In genomic region chr12:49689236-49689635, GRCh38 we compare ENCODE assay signal across 1 cellular context.
TF ChIP-seq lines count a peak whose summit lies in the region.

No MANE protein-coding gene starts in this region.

TF ChIP-seq in IMR-90, 13 proteins besides CTCF, POLR2A, EP300 and RAD21:
- TF ChIP-seq SMC3 (IDR thresholded peaks at IDR 0.05; ENCODE audit: low read depth, low read length) (no peak), RFX5 (IDR thresholded peaks at IDR 0.05; ENCODE audit: low read depth, low read length) (no peak), NFE2L2 (IDR thresholded peaks at IDR 0.05; ENCODE audit: low read depth, low read length) (no peak)
